ENCODE assay signal across 20 cellular contexts in genomic region chr3:55409802-55410201, GRCh38.
DNase-seq lines count a peak whose midpoint lies in the region; ATAC-seq and TF ChIP-seq lines count a peak whose summit lies in the region.
"Had no signal": no experiment of that assay in that cellular context is flagged by ENCODE, and none has a peak within 500 bp of the region (broad histone marks: within the 10 kb centered on the region; RNA-seq: fewer than 3 reads in every experiment).

No MANE protein-coding gene starts in this region.

- peaks cover 6% of the 10 kb centered on the region for H3F3A ChIP-seq in PC-3 (ENCODE audit: low read length, unreplicated experiment)

- DNase-seq in DMS53 (lab: John Stamatoyannopoulos, UW), result peak; percentile 0
- no peak for DNase-seq in DMS53 treated with DMSO at 0.1 percent for 48 hours (lab: John Stamatoyannopoulos, UW; ENCODE audit: unreplicated experiment)
- peak; percentile 63 for DNase-seq in PC-3
- DNase-seq in fibroblast of peridontal ligament (ENCODE audit: extremely low read depth), result peak; percentile 18
- DNase-seq in stromal cell of bone marrow (ENCODE audit: low read depth), result peak; percentile 67
- no peak for DNase-seq in activated CD4-positive, alpha-beta T cell treated with anti-CD3 and anti-CD28 coated beads for 1 hour
- no peak for DNase-seq in T-cell
- DNase-seq: BE2C; CD4-positive, CD25-positive, alpha-beta regulatory T cell; COR-L47; H7; NCI-H1417 treated with DMSO at 0.1 percent for 48 hours; NCI-H1930; NCI-H226; NCI-H524; NCI-H82; SIG-M5 had no signal

- H3K4me3 ChIP-seq in PC-3 (ENCODE audit: low read length), result no peak overlapping the region

- CTCF ChIA-PET in PC-3 (lab: Charles Lee), result no interaction called here
- CTCF ChIA-PET in T-cell (lab: Charles Lee), result no interaction called here

- no peaks in the 10 kb centered on the region for H3K36me3 Mint-ChIP-seq in T-cell
- H3K36me3 Mint-ChIP-seq: CD4-positive, CD25-positive, alpha-beta regulatory T cell had no signal

- H3K9ac ChIP-seq in PC-3 (ENCODE audit: low read length), result no peak overlapping the region

- intact Hi-C loops in PC-3 (cut with micrococcal nuclease), result loop anchor here (5.0 kb wide), 1 partner anchor 528 kb away; no protein-coding TSS in a partner anchor

- POLR2A ChIA-PET in PC-3 (lab: Charles Lee; ENCODE audit: unreplicated experiment), result no interaction called here
- POLR2A ChIA-PET in T-cell (lab: Charles Lee), result no interaction called here

- H3K27me3 Mint-ChIP-seq in T-cell, result peaks cover 0 to 3% of the 10 kb centered on the region in 2 donors
- H3K27me3 Mint-ChIP-seq: CD4-positive, CD25-positive, alpha-beta regulatory T cell had no signal

- H3K27me3 ChIP-seq in PC-3 (ENCODE audit: low read length), result no peaks in the 10 kb centered on the region
- H3K27me3 ChIP-seq: BE2C had no signal

- no peaks in the 10 kb centered on the region for H3K9me2 ChIP-seq in PC-3 (replicated peaks; ENCODE audit: low read length)

- H3K4me1 ChIP-seq in PC-3 (ENCODE audit: insufficient read depth, low read length), result peaks cover 36% of the 10 kb centered on the region
- H3K4me1 ChIP-seq: BE2C had no signal

- H3K4me3 Mint-ChIP-seq in T-cell, result no peak overlapping the region
- H3K4me3 Mint-ChIP-seq: CD4-positive, CD25-positive, alpha-beta regulatory T cell had no signal

- H3K9me3 ChIP-seq in PC-3 (ENCODE audit: low read length), result no peaks in the 10 kb centered on the region
- H3K9me3 ChIP-seq: BE2C had no signal

- H3K4me1 Mint-ChIP-seq in T-cell, result no peaks in the 10 kb centered on the region
- H3K4me1 Mint-ChIP-seq: CD4-positive, CD25-positive, alpha-beta regulatory T cell had no signal

- H3K9me3 Mint-ChIP-seq in T-cell, result peaks cover 2 to 19% (median 10%) of the 10 kb centered on the region in 3 donors

- ATAC-seq in PC-3 (peak; percentile 73), HG03039 (IDR thresholded peaks at IDR 0.05; ENCODE audit: unreplicated experiment) (no peak), T-cell (replicated peaks in 1 of 4) (no peak)

- H3K36me3 ChIP-seq in PC-3 (ENCODE audit: low read depth, low read length), result no peaks in the 10 kb centered on the region
- H3K36me3 ChIP-seq: BE2C had no signal

- TF ChIP-seq CTCF in PC-3 (conservative IDR thresholded peaks at IDR 0.05; ENCODE audit: low read depth, low read length), result no peak

- no TSS peak for BruUV-seq in PC-3 (replicated peaks; lab: Mats Ljungman, UMichigan)

- no peaks in the 10 kb centered on the region for H4K20me1 ChIP-seq in PC-3 (ENCODE audit: low read length)

- H3K27ac Mint-ChIP-seq in T-cell, result no peak overlapping the region
- H3K27ac Mint-ChIP-seq: CD4-positive, CD25-positive, alpha-beta regulatory T cell had no signal

- peak overlapping the region; percentile 13; the same call in 1 of the 2 replicates for H3K27ac ChIP-seq in PC-3 (ENCODE audit: low read length)
- H3K27ac ChIP-seq: 22Rv1, RWPE1 had no signal

- H2AFZ ChIP-seq in PC-3 (ENCODE audit: low read length), result no peak overlapping the region

- H3K4me2 ChIP-seq in PC-3 (ENCODE audit: low read length), result 0 out of 2 replicates have a peak overlapping the region, but pooled peaks have one; percentile 13

- no peaks in the 10 kb centered on the region for H3K79me2 ChIP-seq in PC-3 (ENCODE audit: low read length)

Comparison
In these comparisons a context has a peak if more than half of its experiments do, and no peak if none do; other contexts are left out.
1. DNase-seq: peak in DMS53 (single experiment), PC-3 (single experiment), fibroblast of peridontal ligament (single experiment) and stromal cell of bone marrow (single experiment); none in DMS53 treated with DMSO at 0.1 percent for 48 hours (single experiment), activated CD4-positive, alpha-beta T cell treated with anti-CD3 and anti-CD28 coated beads for 1 hour (single experiment) and T-cell (0 of 34).